In the genomic region with DNA sequence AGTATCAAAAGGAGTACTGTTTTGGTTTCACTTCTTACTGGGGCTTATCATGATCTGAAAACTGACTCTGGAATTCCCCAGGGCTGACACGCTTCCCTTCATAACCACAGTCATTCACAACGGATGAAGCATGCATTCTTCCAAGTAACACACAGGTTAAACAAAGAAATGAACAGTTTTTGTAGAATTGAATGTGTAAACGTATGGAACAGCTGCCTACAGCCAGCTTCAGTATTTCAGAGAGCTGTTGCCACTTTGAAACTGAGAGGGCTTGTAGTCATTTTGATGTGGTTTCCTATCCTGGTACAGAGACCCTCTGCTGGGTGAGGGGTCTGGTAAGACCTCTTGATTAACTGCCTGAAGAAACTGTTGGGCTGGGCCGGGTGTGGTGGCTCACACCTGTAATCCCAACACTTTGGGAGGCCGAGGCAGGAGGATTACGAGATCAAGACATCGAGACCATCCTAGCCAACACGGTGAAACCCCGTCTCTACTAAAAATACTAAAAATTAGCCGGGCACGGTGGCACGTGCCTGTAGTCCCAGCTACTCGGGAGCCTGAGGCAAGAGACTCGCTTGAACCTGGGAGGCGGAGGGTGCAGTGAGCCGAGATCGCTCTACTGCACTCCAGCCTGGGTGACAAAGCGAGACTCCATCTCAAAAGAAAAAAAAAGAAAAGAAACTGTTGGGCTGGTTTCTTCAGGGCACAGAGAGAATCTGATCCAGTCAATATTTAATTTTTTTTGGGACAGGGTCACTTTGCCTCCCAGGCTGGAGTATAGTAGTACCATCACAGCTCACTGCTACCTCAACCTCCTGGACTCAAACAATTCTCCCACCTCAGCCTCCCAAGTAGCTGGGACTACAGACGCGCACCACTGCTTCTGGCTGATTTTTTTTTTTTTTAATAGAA, we compare ENCODE assay signal across 8 cellular contexts. TPM values are rescaled to one million over a fixed set of nuclear protein-coding genes. Genes with fewer than 3 reads are reported as not detected.
DNase-seq lines count a peak whose midpoint lies in the region; ATAC-seq and TF ChIP-seq lines count a peak whose summit lies in the region.

No MANE protein-coding gene starts in this region.

- no peaks in the 10 kb centered on the region for H4K20me1 ChIP-seq in PC-3 (ENCODE audit: low read length)

- H2AFZ ChIP-seq in PC-3 (ENCODE audit: low read length) = no peak overlapping the region

- H3K9me2 ChIP-seq in PC-3 (replicated peaks; ENCODE audit: low read length) = no peaks in the 10 kb centered on the region

- H3K36me3 ChIP-seq in PC-3 (ENCODE audit: low read depth, low read length) = no peaks in the 10 kb centered on the region

- no TSS peak for BruUV-seq in PC-3 (replicated peaks; lab: Mats Ljungman, UMichigan)

- H3K27me3 ChIP-seq in PC-3 (ENCODE audit: low read length) = no peaks in the 10 kb centered on the region

- H3K9me3 ChIP-seq in PC-3 (ENCODE audit: low read length) = no peaks in the 10 kb centered on the region

- H3K9me3 Mint-ChIP-seq in activated naive CD4-positive, alpha-beta T cell treated with anti-CD3 and anti-CD28 coated beads, Interleukin-2, amount 50 U/mL, for 72 hours = peaks cover 0 to 11% of the 10 kb centered on the region in 2 donors

- H3K4me2 ChIP-seq in PC-3 (ENCODE audit: low read length) = peak overlapping the region; percentile 96

- H3K79me2 ChIP-seq in PC-3 (ENCODE audit: low read length) = peaks cover 90% of the 10 kb centered on the region

- POLR2A ChIA-PET in PC-3 (lab: Charles Lee; ENCODE audit: unreplicated experiment) = interaction anchor here (0.5 to 1.0 kb wide), 6 partner anchors 24 to 1031 kb away, joined by 3 to 8 read pairs (median 4); a partner anchor contains a TSS

- peaks cover 74% of the 10 kb centered on the region for H3K4me1 ChIP-seq in PC-3 (ENCODE audit: insufficient read depth, low read length)

- H3K9ac ChIP-seq in PC-3 (ENCODE audit: low read length) = peak overlapping the region; percentile 80

- TF ChIP-seq CTCF in AG10803 (conservative IDR thresholded peaks at IDR 0.05; ENCODE audit: low read length) (no peak), PC-3 (conservative IDR thresholded peaks at IDR 0.05; ENCODE audit: low read depth, low read length) (no peak)

- H3K4me3 ChIP-seq in AG10803 (ENCODE audit: low read length) = no peak overlapping the region
- peak overlapping the region; percentile 62; the same call in 1 of the 2 replicates for H3K4me3 ChIP-seq in PC-3 (ENCODE audit: low read length)

- intact Hi-C loops in PC-3 (cut with micrococcal nuclease) = loop anchor here (1.0 to 5.0 kb wide), 5 partner anchors 24 to 1011 kb away; a partner anchor contains a TSS

- peaks cover 5% of the 10 kb centered on the region for H3F3A ChIP-seq in PC-3 (ENCODE audit: low read length, unreplicated experiment)

- ATAC-seq in GM21515 (IDR thresholded peaks at IDR 0.05; ENCODE audit: unreplicated experiment) = peak; percentile 31
- peak; percentile 48 for ATAC-seq in PC-3
- ATAC-seq in activated naive CD4-positive, alpha-beta T cell treated with anti-CD3 and anti-CD28 coated beads, Interleukin-2, amount 50 U/mL, for 72 hours = peak; percentile 50 to 64
- no peak for ATAC-seq in GM21423 (IDR thresholded peaks at IDR 0.05; ENCODE audit: unreplicated experiment)

- H3K27ac Mint-ChIP-seq in activated naive CD4-positive, alpha-beta T cell treated with anti-CD3 and anti-CD28 coated beads, Interleukin-2, amount 50 U/mL, for 72 hours = peak overlapping the region; percentile 93 to 94

- H3K27ac ChIP-seq in PC-3 (ENCODE audit: low read length) = peak overlapping the region; percentile 96

- DNase-seq in AG10803 (ENCODE audit: low read depth) (peak; percentile 79), PC-3 (peak; percentile 93), lung microvascular endothelial cell (ENCODE audit: low read depth in 2 of 2) (peak; percentile 91 to 96), DMS153 (lab: John Stamatoyannopoulos, UW) (no peak), SIG-M5 treated with dmso at 0.1 percent for 504 hours (lab: John Stamatoyannopoulos, UW; ENCODE audit: unreplicated experiment) (no peak)
- DNase-seq in activated naive CD4-positive, alpha-beta T cell treated with anti-CD3 and anti-CD28 coated beads, Interleukin-2, amount 50 U/mL, for 72 hours (ENCODE audit: low spot score in 2 of 2) = peak; percentile 22 to 68

- CTCF ChIA-PET in PC-3 (lab: Charles Lee) = interaction anchor here (0.7 to 1.5 kb wide), 2 partner anchors 66 to 1906 kb away, joined by 5 to 9 read pairs; no protein-coding TSS in a partner anchor

- H3K36me3 Mint-ChIP-seq in activated naive CD4-positive, alpha-beta T cell treated with anti-CD3 and anti-CD28 coated beads, Interleukin-2, amount 50 U/mL, for 72 hours = peaks cover 12 to 39% of the 10 kb centered on the region in 2 donors

RNA-seq across cellular contexts. Expression of a gene that starts 4.7 kb away (rescaled TPM):
- 40.0 and 45.2 TPM in 2 replicates for total RNA-seq in PC-3 (2014; rRNA removed)
- 10 to 100 TPM; 13.0 to 24.0 TPM for total RNA-seq in activated naive CD4-positive, alpha-beta T cell treated with anti-CD3 and anti-CD28 coated beads, Interleukin-2, amount 50 U/mL, for 72 hours
- 10.3 and 19.4 TPM in 2 replicates for total RNA-seq in lung microvascular endothelial cell

RNA-seq across cellular contexts. Expression of a gene that starts 43.8 kb away (rescaled TPM):
- 304 and 457 TPM in 2 replicates for total RNA-seq in PC-3 (2014; rRNA removed)
- 100 to 1,000 TPM; 695 to 940 TPM for total RNA-seq in activated naive CD4-positive, alpha-beta T cell treated with anti-CD3 and anti-CD28 coated beads, Interleukin-2, amount 50 U/mL, for 72 hours
- 67.1 and 89.4 TPM in 2 replicates for total RNA-seq in lung microvascular endothelial cell

RNA-seq across cellular contexts. Expression of a gene that starts 44.8 kb away (rescaled TPM):
- total RNA-seq in PC-3 (2014; rRNA removed) (126 and 132 TPM in 2 replicates), lung microvascular endothelial cell (95.0 and 103 TPM in 2 replicates)
- total RNA-seq in activated naive CD4-positive, alpha-beta T cell treated with anti-CD3 and anti-CD28 coated beads, Interleukin-2, amount 50 U/mL, for 72 hours = 100 to 1,000 TPM; 212 to 271 TPM

Comparison
In these comparisons a context has a peak if more than half of its experiments do, and no peak if none do; other contexts are left out.
1. DNase-seq: peak in AG10803 (single experiment), PC-3 (single experiment), activated naive CD4-positive, alpha-beta T cell treated with anti-CD3 and anti-CD28 coated beads, Interleukin-2, amount 50 U/mL, for 72 hours (2 of 2) and lung microvascular endothelial cell (2 of 2); none in DMS153 (single experiment) and SIG-M5 treated with dmso at 0.1 percent for 504 hours (single experiment).